ENCODE assay signal across 15 cellular contexts in the genomic region with DNA sequence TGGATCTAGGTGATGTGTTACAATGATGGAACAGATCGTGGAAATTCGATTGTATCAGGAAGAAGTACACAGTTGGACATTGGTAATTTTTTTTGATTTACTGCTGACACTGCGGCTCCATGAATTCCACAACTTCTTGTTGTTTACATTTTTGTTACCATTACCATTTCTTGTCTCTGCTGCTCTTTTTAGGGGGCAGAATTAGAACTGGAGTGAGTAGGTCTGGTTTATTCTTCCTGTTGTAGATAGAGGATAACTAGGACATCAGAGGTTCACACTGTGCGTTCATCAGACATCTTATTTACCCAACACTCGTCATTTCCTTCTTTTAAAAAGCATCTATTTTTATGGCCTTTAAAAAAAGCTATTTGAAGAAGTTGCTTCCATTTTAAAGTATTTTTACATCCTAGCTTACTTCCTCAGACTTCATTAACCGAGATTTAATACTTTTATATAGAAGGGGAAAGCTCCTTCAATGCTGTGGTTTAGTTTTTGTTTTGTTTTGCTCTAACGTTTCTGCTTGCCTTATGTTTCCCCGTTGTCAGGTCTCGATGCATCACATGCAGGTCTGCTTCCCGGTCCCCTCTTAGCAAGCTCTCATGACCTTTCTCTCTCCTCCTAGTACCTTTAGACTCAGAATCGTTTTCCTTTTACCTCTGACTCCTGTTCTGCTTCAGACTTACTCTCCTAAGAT.
DNase-seq lines count a peak whose midpoint lies in the region; ATAC-seq, FAIRE-seq and TF ChIP-seq lines count a peak whose summit lies in the region.
"Had no signal": no experiment of that assay in that cellular context is flagged by ENCODE, and none has a peak within 500 bp of the region (broad histone marks: within the 10 kb centered on the region; RNA-seq: fewer than 3 reads in every experiment).

No MANE protein-coding gene starts in this region.

- no peak for FAIRE-seq in urothelium cell line (lab: Jason Lieb, UNC)

- no peaks in the 10 kb centered on the region for H3K27me3 ChIP-seq in GM06990 (replicated peaks; ENCODE audit: control insufficient read depth, insufficient read depth, low read length)
- H3K27me3 ChIP-seq: hepatocyte, tibial nerve had no signal

- peak; percentile 33 for ATAC-seq in GM19468 (IDR thresholded peaks at IDR 0.05; ENCODE audit: extremely low read depth, unreplicated experiment)
- peak; percentile 44 for ATAC-seq in HG03442 (IDR thresholded peaks at IDR 0.05; ENCODE audit: unreplicated experiment)
- ATAC-seq in sciatic nerve: no peak

- peak overlapping the region; percentile 25 for H3K4me3 ChIP-seq in GM06990 (replicated peaks; ENCODE audit: low read depth, low read length)
- H3K4me3 ChIP-seq: hepatocyte, tibial nerve had no signal

- intact Hi-C loops in sciatic nerve (cut with DNase I): no loop called here

- no peak for TF ChIP-seq CTCF in GM06990 (IDR thresholded peaks at IDR 0.05; ENCODE audit: insufficient read depth, low read length, poor library complexity, severe bottlenecking)

- no peaks in the 10 kb centered on the region; the same call in 1 of the 2 replicates for H3K36me3 ChIP-seq in GM06990 (ENCODE audit: control insufficient read depth, insufficient read depth, low read length)
- H3K36me3 ChIP-seq: tibial nerve had no signal

- DNase-seq in GM06990 (ENCODE audit: extremely low read depth, insufficient read length) (no peak), germinal center (ENCODE audit: low spot score) (peak; percentile 26), sciatic nerve (ENCODE audit: low spot score) (no peak), T-helper 9 cell (no peak), NCI-H187 treated with DMSO at 0.1 percent for 48 hours (lab: John Stamatoyannopoulos, UW) (no peak), urothelium cell line (ENCODE audit: low spot score) (no peak)
- DNase-seq: activated CD8-positive, alpha-beta memory T cell treated with anti-CD3 and anti-CD28 coated beads for 24 hours; Calu3; NCI-H2107; SHP77 treated with DMSO at 0.1 percent for 48 hours; stimulated activated CD4-positive, alpha-beta T cell treated with anti-CD3 and anti-CD28 coated beads, Interleukin-4, amount 100 ng/mL, for 1 hour had no signal
